15 cellular contexts compared by ENCODE assay signal in the genomic region with DNA sequence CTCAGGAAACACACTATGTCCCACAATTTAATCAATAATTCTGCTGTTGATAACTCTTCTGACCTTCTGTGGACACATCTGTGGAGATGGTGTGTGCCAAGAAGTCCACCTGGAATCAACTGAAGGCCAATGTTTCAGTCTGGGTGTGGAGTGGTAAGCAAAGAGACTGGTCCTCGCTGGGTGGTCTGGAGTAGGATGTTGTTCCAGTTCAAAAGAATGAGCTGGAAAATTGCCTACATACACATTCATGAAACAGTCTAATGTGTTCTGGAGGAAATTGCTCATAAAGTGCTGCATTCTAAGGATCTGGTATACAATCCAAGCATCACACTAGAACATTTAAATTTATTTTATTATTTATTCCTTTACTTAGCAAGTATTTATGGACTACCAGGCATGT. TPM values are rescaled to one million over a fixed set of nuclear protein-coding genes. Genes with fewer than 3 reads are reported as not detected.
DNase-seq lines count a peak whose midpoint lies in the region; ATAC-seq and TF ChIP-seq lines count a peak whose summit lies in the region.
"Had no signal": no experiment of that assay in that cellular context is flagged by ENCODE, and none has a peak within 500 bp of the region (broad histone marks: within the 10 kb centered on the region; RNA-seq: fewer than 3 reads in every experiment).

No MANE protein-coding gene starts in this region.

- no peak for ATAC-seq in GM18511 (IDR thresholded peaks at IDR 0.05; ENCODE audit: unreplicated experiment)
- ATAC-seq: HCT116 had no signal

- DNase-seq in HFF-Myc (ENCODE audit: extremely low read depth, low read depth) (peak; percentile 29), choroid plexus epithelial cell (ENCODE audit: low read depth) (peak; percentile 89), glomerular endothelial cell (ENCODE audit: extremely low read depth, low read depth, low spot score) (peak; percentile 39), smooth muscle cell of the brain vasculature (ENCODE audit: low read depth, low spot score) (peak; percentile 68), NCI-H2081 treated with DMSO at 0.1 percent for 48 hours (lab: John Stamatoyannopoulos, UW) (no peak), thyroid gland (no peak)
- DNase-seq: NCI-H1436, NCI-H2081, NCI-H226, NCI-H526 treated with DMSO at 0.1 percent for 48 hours had no signal

- H3K4me3 ChIP-seq in HFF-Myc (replicated peaks; ENCODE audit: low read depth, low read length) = no peak overlapping the region
- H3K4me3 ChIP-seq in choroid plexus epithelial cell (ENCODE audit: low read depth, low read length) = no peak overlapping the region
- no peak overlapping the region for H3K4me3 ChIP-seq in thyroid gland (replicated peaks in 1 of 3)
- H3K4me3 ChIP-seq: BLaER1, SK-N-MC had no signal

- no peak for TF ChIP-seq POLR2A in thyroid gland (IDR thresholded peaks at IDR 0.05)

- H3K27me3 ChIP-seq in thyroid gland = no peaks in the 10 kb centered on the region
- H3K27me3 ChIP-seq: BLaER1 had no signal

- TF ChIP-seq CTCF in HFF-Myc (IDR thresholded peaks at IDR 0.05; ENCODE audit: low read depth, low read length, missing control alignments) = no peak
- TF ChIP-seq CTCF in choroid plexus epithelial cell (conservative IDR thresholded peaks at IDR 0.05; ENCODE audit: low read depth, low read length) = no peak
- no peak for TF ChIP-seq CTCF in thyroid gland (IDR thresholded peaks at IDR 0.05)

- no peaks in the 10 kb centered on the region for H3K4me1 ChIP-seq in thyroid gland
- H3K4me1 ChIP-seq: BLaER1 had no signal

- H3K9me3 ChIP-seq in thyroid gland = no peaks in the 10 kb centered on the region
- H3K9me3 ChIP-seq: BLaER1 had no signal

- no peak overlapping the region for H3K27ac ChIP-seq in thyroid gland
- H3K27ac ChIP-seq: BLaER1, SK-N-MC had no signal

- intact Hi-C loops in thyroid gland (cut with DNase I) = no loop called here

- WGBS in thyroid gland, 2 donors = 42 to 47% methylated on average over 1 of the region's 1 CpG

- no peaks in the 10 kb centered on the region for H3K36me3 ChIP-seq in thyroid gland
- H3K36me3 ChIP-seq: BLaER1 had no signal

RNA-seq across cellular contexts. Expression of a gene that starts 33.9 kb away (rescaled TPM):
- 2.9 and 3.7 TPM in 2 replicates for total RNA-seq in glomerular endothelial cell
- total RNA-seq in thyroid gland = 1 to 10 TPM; 1.3 to 7.5 (median 4.9) TPM
- total RNA-seq: HT-29 had no signal

Comparison
In these comparisons a context has a peak if more than half of its experiments do, and no peak if none do; other contexts are left out.
1. DNase-seq: peak in HFF-Myc (single experiment), choroid plexus epithelial cell (single experiment), glomerular endothelial cell (single experiment) and smooth muscle cell of the brain vasculature (single experiment); none in NCI-H2081 treated with DMSO at 0.1 percent for 48 hours (single experiment) and thyroid gland (0 of 2).